ENCODE assay signal across 9 cellular contexts in the genomic region with DNA sequence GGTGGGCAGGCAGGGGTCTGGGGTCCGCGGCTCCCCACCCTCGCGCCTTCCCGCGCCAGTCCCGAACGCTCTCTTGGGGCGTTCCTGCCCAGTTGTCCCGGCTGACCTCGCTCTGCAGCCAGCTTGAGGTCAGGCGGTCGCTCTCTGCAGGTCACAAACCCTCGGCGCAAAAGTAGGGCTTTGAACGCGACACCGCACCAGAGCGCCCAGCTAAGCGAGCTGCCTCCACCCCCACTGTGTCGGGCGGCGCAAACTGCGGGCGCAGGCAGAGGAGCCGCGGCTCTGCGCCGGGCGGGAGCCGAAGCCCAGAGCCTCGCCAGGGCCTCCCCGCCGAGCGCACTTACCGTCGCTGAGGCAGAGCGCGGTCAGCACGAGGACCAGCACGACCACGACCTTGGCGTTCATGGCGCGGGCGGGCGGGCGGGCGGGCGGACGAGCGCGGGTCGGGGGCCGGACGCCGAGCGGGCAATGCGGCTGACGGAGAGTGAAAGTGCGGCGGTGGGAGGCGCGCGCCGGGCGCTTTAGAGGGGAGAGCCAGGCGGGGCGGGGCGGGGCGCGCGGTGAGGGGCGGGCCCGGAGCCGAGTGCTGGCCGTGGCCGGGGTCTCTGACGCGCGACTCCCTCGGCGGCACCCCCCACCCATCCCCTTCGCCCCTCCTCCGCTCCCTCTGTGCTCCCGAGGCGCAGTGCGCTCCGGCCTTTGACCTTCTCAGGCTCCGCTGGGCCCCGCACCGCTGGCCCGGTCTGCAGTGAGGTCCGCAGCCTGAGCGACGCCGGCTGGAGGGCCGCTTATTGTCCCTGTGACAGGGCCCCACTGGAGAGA. TPM values are rescaled to one million over a fixed set of nuclear protein-coding genes. Genes with fewer than 3 reads are reported as not detected.
DNase-seq lines count a peak whose midpoint lies in the region; ATAC-seq, FAIRE-seq and TF ChIP-seq lines count a peak whose summit lies in the region.
"Had no signal": no experiment of that assay in that cellular context is flagged by ENCODE, and none has a peak within 500 bp of the region (broad histone marks: within the 10 kb centered on the region; RNA-seq: fewer than 3 reads in every experiment).

A gene (minus strand): TSS at position 497 of the 822 bp plus-strand sequence. CDS start 92 bp downstream, at position 405.

- intact Hi-C loops in left lung (cut with DNase I): loop anchor here in 1 of 2 donors (5.0 kb wide), 2 partner anchors 698 to 713 kb away; no protein-coding TSS in a partner anchor

- no peak for FAIRE-seq in RCC 7860 (lab: Jason Lieb, UNC)

- no peak for TF ChIP-seq CTCF in cardiac fibroblast (IDR thresholded peaks at IDR 0.05; ENCODE audit: low read depth, low read length)
- TF ChIP-seq CTCF in left lung (IDR thresholded peaks at IDR 0.05): no peak
- TF ChIP-seq CTCF in thoracic aorta (IDR thresholded peaks at IDR 0.05): no peak

- H3K4me3 ChIP-seq in cardiac fibroblast (replicated peaks in 1 of 2; ENCODE audit: low read depth in 2 of 2, low read length in 2 of 2): peak within 1 kb of the TSS; percentile 72 to 91
- H3K4me3 ChIP-seq in left lung: peak within 1 kb of the TSS; percentile 45
- peak within 1 kb of the TSS; percentile 79 for H3K4me3 ChIP-seq in thoracic aorta

- H3K4me1 ChIP-seq in left lung (peaks cover 6 to 22% of the 10 kb centered on the region in 2 donors), thoracic aorta (ENCODE audit: control insufficient read depth in 1 of 2, low read depth in 2 of 2) (peaks cover 0 to 44% of the 10 kb centered on the region in 2 donors)

- H3K36me3 ChIP-seq in left lung (no peaks in the 10 kb centered on the region), thoracic aorta (no peaks in the 10 kb centered on the region)

- no peaks in the 10 kb centered on the region for H3K36me3 Mint-ChIP-seq in activated CD4-positive, alpha-beta T cell treated with anti-CD3 and anti-CD28 coated beads, Interleukin-2, amount 10 ng/mL, durations not matched to agents 7 days and 5 days (ENCODE audit: low read depth)

- CTCF ChIA-PET in activated CD4-positive, alpha-beta T cell treated with anti-CD3 and anti-CD28 coated beads, Interleukin-2, amount 10 ng/mL, durations not matched to agents 7 days and 5 days (lab: Charles Lee): interaction anchor here (0.7 to 1.6 kb wide), 2 partner anchors 16 to 713 kb away, joined by 3 to 4 read pairs; no protein-coding TSS in a partner anchor

- peaks cover 4% of the 10 kb centered on the region for H3K4me1 Mint-ChIP-seq in activated CD4-positive, alpha-beta T cell treated with anti-CD3 and anti-CD28 coated beads, Interleukin-2, amount 10 ng/mL, durations not matched to agents 7 days and 5 days

- H3K27ac Mint-ChIP-seq in activated CD4-positive, alpha-beta T cell treated with anti-CD3 and anti-CD28 coated beads, Interleukin-2, amount 10 ng/mL, durations not matched to agents 7 days and 5 days: no peak within 1 kb of the TSS
- H3K27ac Mint-ChIP-seq: activated B cell treated with CpG ODN at 0.5 μM for 24 hours had no signal

- H3K27me3 ChIP-seq in left lung: peaks cover 14 to 72% of the 10 kb centered on the region in 2 donors
- no peaks in the 10 kb centered on the region for H3K27me3 ChIP-seq in thoracic aorta (replicated peaks; ENCODE audit: insufficient read depth)

- H3K9me3 ChIP-seq in left lung (no peaks in the 10 kb centered on the region), thoracic aorta (no peaks in the 10 kb centered on the region)

- no peak for DNase-seq in activated CD4-positive, alpha-beta T cell treated with anti-CD3 and anti-CD28 coated beads, Interleukin-2, amount 10 ng/mL, durations not matched to agents 7 days and 5 days
- DNase-seq in activated CD4-positive, alpha-beta T cell treated with anti-CD3 and anti-CD28 coated beads, Interleukin-2, amount 50 U/mL, for 4 hours: no peak
- peak; percentile 47 to 65 for DNase-seq in cardiac fibroblast (ENCODE audit: low read depth in 2 of 2)
- no peak for DNase-seq in left lung
- DNase-seq in thoracic aorta (ENCODE audit: low spot score): no peak
- no peak for DNase-seq in RCC 7860 (ENCODE audit: low spot score)
- no peak for DNase-seq in OCI-M1 (lab: John Stamatoyannopoulos, UW)
- DNase-seq: activated B cell treated with CpG ODN at 0.5 μM for 24 hours had no signal

- no peaks in the 10 kb centered on the region for H3K9me3 Mint-ChIP-seq in activated CD4-positive, alpha-beta T cell treated with anti-CD3 and anti-CD28 coated beads, Interleukin-2, amount 10 ng/mL, durations not matched to agents 7 days and 5 days
- H3K9me3 Mint-ChIP-seq: activated B cell treated with CpG ODN at 0.5 μM for 24 hours had no signal

- peaks cover 26% of the 10 kb centered on the region for H3K27me3 Mint-ChIP-seq in activated CD4-positive, alpha-beta T cell treated with anti-CD3 and anti-CD28 coated beads, Interleukin-2, amount 10 ng/mL, durations not matched to agents 7 days and 5 days

- H3K27ac ChIP-seq in left lung (no peak within 1 kb of the TSS), thoracic aorta (peak within 1 kb of the TSS in 1 of 2 donors; percentile 22)

- ATAC-seq in left lung (peak; percentile 39), thoracic aorta (ENCODE audit: insufficient number of reproducible peaks, low FRiP score, low read depth) (no peak), GM21390 (IDR thresholded peaks at IDR 0.05; ENCODE audit: unreplicated experiment) (no peak)

- POLR2A ChIA-PET in activated CD4-positive, alpha-beta T cell treated with anti-CD3 and anti-CD28 coated beads, Interleukin-2, amount 10 ng/mL, durations not matched to agents 7 days and 5 days (lab: Charles Lee): no interaction called here

- H3K4me3 Mint-ChIP-seq in activated CD4-positive, alpha-beta T cell treated with anti-CD3 and anti-CD28 coated beads, Interleukin-2, amount 10 ng/mL, durations not matched to agents 7 days and 5 days: peak within 1 kb of the TSS; percentile 34
- H3K4me3 Mint-ChIP-seq: activated B cell treated with CpG ODN at 0.5 μM for 24 hours had no signal

RNA-seq across cellular contexts. Expression of the gene that starts here (rescaled TPM):
- not detected for total RNA-seq in activated CD4-positive, alpha-beta T cell treated with anti-CD3 and anti-CD28 coated beads, Interleukin-2, amount 10 ng/mL, durations not matched to agents 7 days and 5 days
- total RNA-seq in left lung (10 to 100 TPM; 77.9 to 89.6 TPM), thoracic aorta (100 to 1,000 TPM; 149 to 169 TPM)
- total RNA-seq: activated B cell treated with CpG ODN at 0.5 μM for 24 hours had no signal

Comparison
In these comparisons a context has a peak if more than half of its experiments do, and no peak if none do; other contexts are left out.
1. RNA of the gene that starts here (total RNA-seq): 149 to 169 TPM in thoracic aorta and 77.9 to 89.6 TPM in left lung; not detected in activated CD4-positive, alpha-beta T cell treated with anti-CD3 and anti-CD28 coated beads, Interleukin-2, amount 10 ng/mL, durations not matched to agents 7 days and 5 days; every median in the first group is over 10 times any median in the second.
2. DNase-seq: peak in cardiac fibroblast (2 of 2); none in activated CD4-positive, alpha-beta T cell treated with anti-CD3 and anti-CD28 coated beads, Interleukin-2, amount 10 ng/mL, durations not matched to agents 7 days and 5 days (single experiment), activated CD4-positive, alpha-beta T cell treated with anti-CD3 and anti-CD28 coated beads, Interleukin-2, amount 50 U/mL, for 4 hours (0 of 2), left lung (0 of 2), thoracic aorta (single experiment), RCC 7860 (single experiment) and OCI-M1 (single experiment).
3. Peak in every context shown above with its lines, with median percentiles within 50 percentile points of each other: H3K4me3 ChIP-seq.